11 cellular contexts compared by ENCODE assay signal in the genomic region with DNA sequence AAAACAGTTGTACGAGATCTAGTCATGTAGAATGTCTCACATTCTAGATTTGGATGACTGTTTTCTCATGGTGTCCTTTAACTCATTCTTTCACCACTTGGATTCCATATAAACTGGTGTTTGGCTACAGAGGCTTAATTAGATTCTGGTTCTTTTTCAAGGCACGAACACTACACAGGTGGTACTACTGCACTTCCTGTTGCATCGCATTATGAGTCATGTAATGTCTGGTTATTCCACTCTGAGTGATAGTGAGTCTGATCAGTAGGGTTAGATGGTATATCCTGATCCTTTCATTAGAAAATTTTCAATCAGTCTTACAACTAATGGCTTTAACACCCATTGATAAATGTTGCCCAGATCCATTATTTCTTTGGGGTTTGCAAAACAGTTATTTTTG. TPM values are rescaled to one million over a fixed set of nuclear protein-coding genes. Genes with fewer than 3 reads are reported as not detected.
A peak's percentile ranks its signal among the peaks of the same experiment; 100 is the strongest.
DNase-seq lines count a peak whose midpoint lies in the region; ATAC-seq and TF ChIP-seq lines count a peak whose summit lies in the region.
"Had no signal": no experiment of that assay in that cellular context is flagged by ENCODE, and none has a peak within 500 bp of the region (broad histone marks: within the 10 kb centered on the region; RNA-seq: fewer than 3 reads in every experiment).

No MANE protein-coding gene starts in this region.

- peaks cover 8% of the 10 kb centered on the region for H3K4me1 Mint-ChIP-seq in activated CD4-positive, alpha-beta T cell treated with anti-CD3 and anti-CD28 coated beads, Interleukin-2, amount 10 ng/mL, durations not matched to agents 24 days and 14 days
- peaks cover 5% of the 10 kb centered on the region for H3K4me1 Mint-ChIP-seq in stimulated activated effector memory CD8-positive, alpha-beta T cell treated with anti-CD3 and anti-CD28 coated beads, Interleukin-12 subunit alpha, Interleukin-12 subunit beta, amount 100 ng/mL, for 72 hours

- no peaks in the 10 kb centered on the region for H3K36me3 Mint-ChIP-seq in activated CD4-positive, alpha-beta T cell treated with anti-CD3 and anti-CD28 coated beads, Interleukin-2, amount 10 ng/mL, durations not matched to agents 24 days and 14 days (ENCODE audit: low read depth)
- no peaks in the 10 kb centered on the region for H3K36me3 Mint-ChIP-seq in stimulated activated effector memory CD8-positive, alpha-beta T cell treated with anti-CD3 and anti-CD28 coated beads, Interleukin-12 subunit alpha, Interleukin-12 subunit beta, amount 100 ng/mL, for 72 hours

- peak; percentile 83 for ATAC-seq in stimulated activated effector memory CD8-positive, alpha-beta T cell treated with anti-CD3 and anti-CD28 coated beads, Interleukin-12 subunit alpha, Interleukin-12 subunit beta, amount 100 ng/mL, for 72 hours

- no peaks in the 10 kb centered on the region for H3K9me3 ChIP-seq in HEK293 (ENCODE audit: control insufficient read depth, insufficient read depth, low read depth, low read length)

- H3K27ac Mint-ChIP-seq in activated CD4-positive, alpha-beta T cell treated with anti-CD3 and anti-CD28 coated beads, Interleukin-2, amount 10 ng/mL, durations not matched to agents 24 days and 14 days, result no peak overlapping the region
- H3K27ac Mint-ChIP-seq in stimulated activated effector memory CD8-positive, alpha-beta T cell treated with anti-CD3 and anti-CD28 coated beads, Interleukin-12 subunit alpha, Interleukin-12 subunit beta, amount 100 ng/mL, for 72 hours, result no peak overlapping the region

- DNase-seq in activated CD4-positive, alpha-beta T cell treated with anti-CD3 and anti-CD28 coated beads, Interleukin-2, amount 10 ng/mL, durations not matched to agents 24 days and 14 days, result peak; percentile 42
- no peak for DNase-seq in activated CD4-positive, alpha-beta T cell treated with anti-CD3 and anti-CD28 coated beads for 48 hours
- peak; percentile 44 for DNase-seq in M059J (ENCODE audit: low read depth)
- DNase-seq in stimulated activated effector memory CD8-positive, alpha-beta T cell treated with anti-CD3 and anti-CD28 coated beads, Interleukin-12 subunit alpha, Interleukin-12 subunit beta, amount 100 ng/mL, for 72 hours (ENCODE audit: low spot score in 2 of 2), result no peak
- no peak for DNase-seq in glomerular visceral epithelial cell (ENCODE audit: extremely low spot score)
- no peak for DNase-seq in cortex of kidney (lab: John Stamatoyannopoulos, UW)
- no peak for DNase-seq in GM13976 (ENCODE audit: low spot score)
- DNase-seq: caudate nucleus, NCI-H510A treated with DMSO at 0.1 percent for 48 hours had no signal

- POLR2A ChIA-PET in HEK293 (lab: Yijun Ruan, JAX), result interaction anchor here (1.2 kb wide), 1 partner anchor 11 kb away, joined by 4 read pairs; a partner anchor contains a TSS

- no peak overlapping the region for H3K27ac ChIP-seq in HEK293 (ENCODE audit: extremely low read depth, low read depth, low read length)
- H3K27ac ChIP-seq: skin epidermis had no signal

- H3K4me1 ChIP-seq in HEK293 (ENCODE audit: control insufficient read depth, insufficient read depth, low read length), result no peaks in the 10 kb centered on the region

- no peaks in the 10 kb centered on the region for H3K36me3 ChIP-seq in HEK293 (ENCODE audit: control insufficient read depth in 2 of 2, insufficient read depth in 1 of 2, low read length in 2 of 2)

- in situ Hi-C loops in GM13976 (cut with MboI; ENCODE audit: low sequenced_read_pairs, unreplicated experiment), result no loop called here

- H3K4me3 Mint-ChIP-seq in activated CD4-positive, alpha-beta T cell treated with anti-CD3 and anti-CD28 coated beads, Interleukin-2, amount 10 ng/mL, durations not matched to agents 24 days and 14 days, result no peak overlapping the region
- H3K4me3 Mint-ChIP-seq in stimulated activated effector memory CD8-positive, alpha-beta T cell treated with anti-CD3 and anti-CD28 coated beads, Interleukin-12 subunit alpha, Interleukin-12 subunit beta, amount 100 ng/mL, for 72 hours, result no peak overlapping the region

- peaks cover 9% of the 10 kb centered on the region for H3K27me3 Mint-ChIP-seq in activated CD4-positive, alpha-beta T cell treated with anti-CD3 and anti-CD28 coated beads, Interleukin-2, amount 10 ng/mL, durations not matched to agents 24 days and 14 days

- H3K9me3 Mint-ChIP-seq in activated CD4-positive, alpha-beta T cell treated with anti-CD3 and anti-CD28 coated beads, Interleukin-2, amount 10 ng/mL, durations not matched to agents 24 days and 14 days, result peaks cover 4% of the 10 kb centered on the region
- H3K9me3 Mint-ChIP-seq in stimulated activated effector memory CD8-positive, alpha-beta T cell treated with anti-CD3 and anti-CD28 coated beads, Interleukin-12 subunit alpha, Interleukin-12 subunit beta, amount 100 ng/mL, for 72 hours, result no peaks in the 10 kb centered on the region

- H3K4me3 ChIP-seq in HEK293 (ENCODE audit: low read depth, low read length), result no peak overlapping the region
- H3K4me3 ChIP-seq: skin epidermis had no signal

- CTCF ChIA-PET in HEK293 (lab: Yijun Ruan, JAX), result interaction anchor here (0.6 kb wide), 1 partner anchor 916 kb away, joined by 3 read pairs; no protein-coding TSS in a partner anchor

- intact Hi-C loops in activated CD4-positive, alpha-beta T cell treated with anti-CD3 and anti-CD28 coated beads, Interleukin-2, amount 10 ng/mL, durations not matched to agents 24 days and 14 days (cut with micrococcal nuclease), result no loop called here

- no peak for TF ChIP-seq CTCF in HEK293 (tag by site-specific recombination; IDR thresholded peaks at IDR 0.05)
- TF ChIP-seq CTCF in GM13976 (IDR thresholded peaks at IDR 0.05; ENCODE audit: borderline replicate concordance, control extremely low read depth, extremely low read depth, insufficient read depth, missing control alignments), result no peak

TF ChIP-seq in HEK293, 187 proteins besides CTCF, POLR2A, EP300 and RAD21 (continues in another document):
- no peak for TF ChIP-seq ZNF335 (tag by site-specific recombination; conservative IDR thresholded peaks at IDR 0.05)
- TF ChIP-seq ZNF621 (tag by site-specific recombination; IDR thresholded peaks at IDR 0.05), result no peak
- TF ChIP-seq, protein P1, sequence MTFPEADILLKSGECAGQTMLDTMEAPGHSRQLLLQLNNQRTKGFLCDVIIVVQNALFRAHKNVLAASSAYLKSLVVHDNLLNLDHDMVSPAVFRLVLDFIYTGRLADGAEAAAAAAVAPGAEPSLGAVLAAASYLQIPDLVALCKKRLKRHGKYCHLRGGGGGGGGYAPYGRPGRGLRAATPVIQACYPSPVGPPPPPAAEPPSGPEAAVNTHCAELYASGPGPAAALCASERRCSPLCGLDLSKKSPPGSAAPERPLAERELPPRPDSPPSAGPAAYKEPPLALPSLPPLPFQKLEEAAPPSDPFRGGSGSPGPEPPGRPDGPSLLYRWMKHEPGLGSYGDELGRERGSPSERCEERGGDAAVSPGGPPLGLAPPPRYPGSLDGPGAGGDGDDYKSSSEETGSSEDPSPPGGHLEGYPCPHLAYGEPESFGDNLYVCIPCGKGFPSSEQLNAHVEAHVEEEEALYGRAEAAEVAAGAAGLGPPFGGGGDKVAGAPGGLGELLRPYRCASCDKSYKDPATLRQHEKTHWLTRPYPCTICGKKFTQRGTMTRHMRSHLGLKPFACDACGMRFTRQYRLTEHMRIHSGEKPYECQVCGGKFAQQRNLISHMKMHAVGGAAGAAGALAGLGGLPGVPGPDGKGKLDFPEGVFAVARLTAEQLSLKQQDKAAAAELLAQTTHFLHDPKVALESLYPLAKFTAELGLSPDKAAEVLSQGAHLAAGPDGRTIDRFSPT (tag by site-specific recombination; IDR thresholded peaks at IDR 0.05), result no peak
- no peak for TF ChIP-seq ZEB2 (tag by site-specific recombination; IDR thresholded peaks at IDR 0.05)
- TF ChIP-seq, protein P2, sequence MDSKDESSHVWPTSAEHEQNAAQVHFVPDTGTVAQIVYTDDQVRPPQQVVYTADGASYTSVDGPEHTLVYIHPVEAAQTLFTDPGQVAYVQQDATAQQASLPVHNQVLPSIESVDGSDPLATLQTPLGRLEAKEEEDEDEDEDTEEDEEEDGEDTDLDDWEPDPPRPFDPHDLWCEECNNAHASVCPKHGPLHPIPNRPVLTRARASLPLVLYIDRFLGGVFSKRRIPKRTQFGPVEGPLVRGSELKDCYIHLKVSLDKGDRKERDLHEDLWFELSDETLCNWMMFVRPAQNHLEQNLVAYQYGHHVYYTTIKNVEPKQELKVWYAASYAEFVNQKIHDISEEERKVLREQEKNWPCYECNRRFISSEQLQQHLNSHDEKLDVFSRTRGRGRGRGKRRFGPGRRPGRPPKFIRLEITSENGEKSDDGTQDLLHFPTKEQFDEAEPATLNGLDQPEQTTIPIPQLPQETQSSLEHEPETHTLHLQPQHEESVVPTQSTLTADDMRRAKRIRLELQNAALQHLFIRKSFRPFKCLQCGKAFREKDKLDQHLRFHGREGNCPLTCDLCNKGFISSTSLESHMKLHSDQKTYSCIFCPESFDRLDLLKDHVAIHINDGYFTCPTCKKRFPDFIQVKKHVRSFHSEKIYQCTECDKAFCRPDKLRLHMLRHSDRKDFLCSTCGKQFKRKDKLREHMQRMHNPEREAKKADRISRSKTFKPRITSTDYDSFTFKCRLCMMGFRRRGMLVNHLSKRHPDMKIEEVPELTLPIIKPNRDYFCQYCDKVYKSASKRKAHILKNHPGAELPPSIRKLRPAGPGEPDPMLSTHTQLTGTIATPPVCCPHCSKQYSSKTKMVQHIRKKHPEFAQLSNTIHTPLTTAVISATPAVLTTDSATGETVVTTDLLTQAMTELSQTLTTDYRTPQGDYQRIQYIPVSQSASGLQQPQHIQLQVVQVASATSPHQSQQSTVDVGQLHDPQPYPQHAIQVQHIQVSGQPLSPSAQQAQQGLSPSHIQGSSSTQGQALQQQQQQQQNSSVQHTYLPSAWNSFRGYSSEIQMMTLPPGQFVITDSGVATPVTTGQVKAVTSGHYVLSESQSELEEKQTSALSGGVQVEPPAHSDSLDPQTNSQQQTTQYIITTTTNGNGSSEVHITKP (tag by site-specific recombination; IDR thresholded peaks at IDR 0.05), result peak; percentile 46; the same call in 1 of the 2 replicates
- no peak for TF ChIP-seq ZBTB7A (tag by site-specific recombination; IDR thresholded peaks at IDR 0.05; ENCODE audit: low read depth)
- TF ChIP-seq SCRT2 (tag by site-specific recombination; IDR thresholded peaks at IDR 0.05), result peak; percentile 67

RNA-seq across cellular contexts. Expression of a gene that starts 11.2 kb away (rescaled TPM):
- total RNA-seq in activated CD4-positive, alpha-beta T cell treated with anti-CD3 and anti-CD28 coated beads, Interleukin-2, amount 10 ng/mL, durations not matched to agents 24 days and 14 days, result 36.0 and 38.2 TPM in 2 replicates
- 8.0 and 18.0 TPM in 2 replicates for total RNA-seq in M059J (2014; rRNA removed; shearing (Covaris generic))

RNA-seq across cellular contexts. Expression of a gene that starts 49.0 kb away (rescaled TPM):
- 19.5 and 20.9 TPM in 2 replicates for total RNA-seq in activated CD4-positive, alpha-beta T cell treated with anti-CD3 and anti-CD28 coated beads, Interleukin-2, amount 10 ng/mL, durations not matched to agents 24 days and 14 days
- total RNA-seq in M059J (2014; rRNA removed; shearing (Covaris generic)), result 9.3 and 14.7 TPM in 2 replicates

Comparison
In these comparisons a context has a peak if more than half of its experiments do, and no peak if none do; other contexts are left out.
1. DNase-seq: peak in activated CD4-positive, alpha-beta T cell treated with anti-CD3 and anti-CD28 coated beads, Interleukin-2, amount 10 ng/mL, durations not matched to agents 24 days and 14 days (single experiment) and M059J (single experiment); none in activated CD4-positive, alpha-beta T cell treated with anti-CD3 and anti-CD28 coated beads for 48 hours (single experiment), stimulated activated effector memory CD8-positive, alpha-beta T cell treated with anti-CD3 and anti-CD28 coated beads, Interleukin-12 subunit alpha, Interleukin-12 subunit beta, amount 100 ng/mL, for 72 hours (0 of 2), glomerular visceral epithelial cell (single experiment), cortex of kidney (single experiment) and GM13976 (single experiment).